ENCODE assay signal across 25 cellular contexts in genomic region chr1:38133304-38133703, GRCh38.
"Had no signal": no experiment of that assay in that cellular context is flagged by ENCODE, and none has a peak within 500 bp of the region (broad histone marks: within the 10 kb centered on the region; RNA-seq: fewer than 3 reads in every experiment).

No MANE protein-coding gene starts in this region.

- H3K36me3 ChIP-seq: ascending aorta had no signal

- H3K4me1 Mint-ChIP-seq: activated CD4-positive, alpha-beta T cell treated with anti-CD3 and anti-CD28 coated beads, Interleukin-2, amount 10 ng/mL, durations not matched to agents 7 days and 5 days; activated naive CD8-positive, alpha-beta T cell treated with anti-CD3 and anti-CD28 coated beads, Interleukin-2, amount 50 U/mL, for 24 hours had no signal

- H3K27me3 ChIP-seq: ascending aorta, body of pancreas had no signal

- H3K27ac ChIP-seq: ascending aorta, body of pancreas, SK-N-MC, VCaP had no signal

- H3K9me3 Mint-ChIP-seq: activated CD4-positive, alpha-beta memory T cell treated with anti-CD3 and anti-CD28 coated beads for 36 hours; activated CD4-positive, alpha-beta T cell treated with anti-CD3 and anti-CD28 coated beads, Interleukin-2, amount 10 ng/mL, durations not matched to agents 7 days and 5 days; activated naive CD4-positive, alpha-beta T cell treated with anti-CD3 and anti-CD28 coated beads, Interleukin-2, amount 50 U/mL, for 72 hours; activated naive CD8-positive, alpha-beta T cell treated with anti-CD3 and anti-CD28 coated beads, Interleukin-2, amount 50 U/mL, for 24 hours; activated T-cell treated with anti-CD3 and anti-CD28 coated beads, Interleukin-2, amount 50 U/mL, for 4 hours; T-cell had no signal

- H3K4me3 ChIP-seq: body of pancreas, SK-N-MC had no signal

- ATAC-seq: activated naive CD4-positive, alpha-beta T cell treated with anti-CD3 and anti-CD28 coated beads, Interleukin-2, amount 50 U/mL, for 72 hours; activated naive CD8-positive, alpha-beta T cell treated with anti-CD3 and anti-CD28 coated beads, Interleukin-2, amount 50 U/mL, for 24 hours; activated T-cell treated with anti-CD3 and anti-CD28 coated beads, Interleukin-2, amount 50 U/mL, for 4 hours; body of pancreas; T-cell had no signal

- DNase-seq: activated CD4-positive, alpha-beta memory T cell treated with anti-CD3 and anti-CD28 coated beads for 36 hours; activated CD4-positive, alpha-beta T cell treated with anti-CD3 and anti-CD28 coated beads, Interleukin-2, amount 10 ng/mL, durations not matched to agents 7 days and 5 days; activated CD4-positive, CD25-positive, alpha-beta regulatory T cell; activated CD8-positive, alpha-beta memory T cell treated with anti-CD3 and anti-CD28 coated beads for 24 hours; activated effector memory CD4-positive, alpha-beta T cell treated with anti-CD3 and anti-CD28 coated beads, Interleukin-2, amount 50 U/mL, for 16 hours; activated naive CD4-positive, alpha-beta T cell treated with Interleukin-2 at 50 U/mL for 16 hours; activated naive CD8-positive, alpha-beta T cell treated with anti-CD3 and anti-CD28 coated beads, Interleukin-2, amount 50 U/mL, for 24 hours; activated T-cell treated with anti-CD3 and anti-CD28 coated beads, Interleukin-2, amount 50 U/mL, for 4 hours; amniotic stem cell; body of pancreas; central memory CD4-positive, alpha-beta T cell; KG1; NCI-H1048; NCI-H1417 treated with DMSO at 0.1 percent for 48 hours; NCI-H1694 treated with DMSO at 0.1 percent for 48 hours; NCI-H2029 treated with DMSO at 0.1 percent for 48 hours; NCI-H524; SIG-M5; T-cell; T-helper 2 cell; T1000 had no signal

- H3K4me1 ChIP-seq: body of pancreas had no signal

- H3K4me3 Mint-ChIP-seq: activated CD4-positive, alpha-beta memory T cell treated with anti-CD3 and anti-CD28 coated beads for 36 hours; activated CD4-positive, alpha-beta T cell treated with anti-CD3 and anti-CD28 coated beads, Interleukin-2, amount 10 ng/mL, durations not matched to agents 7 days and 5 days; activated naive CD8-positive, alpha-beta T cell treated with anti-CD3 and anti-CD28 coated beads, Interleukin-2, amount 50 U/mL, for 24 hours; activated T-cell treated with anti-CD3 and anti-CD28 coated beads, Interleukin-2, amount 50 U/mL, for 4 hours; T-cell had no signal

- H3K27ac Mint-ChIP-seq: activated CD4-positive, alpha-beta memory T cell treated with anti-CD3 and anti-CD28 coated beads for 36 hours; activated CD4-positive, alpha-beta T cell treated with anti-CD3 and anti-CD28 coated beads, Interleukin-2, amount 10 ng/mL, durations not matched to agents 7 days and 5 days; activated naive CD4-positive, alpha-beta T cell treated with anti-CD3 and anti-CD28 coated beads, Interleukin-2, amount 50 U/mL, for 72 hours; activated naive CD8-positive, alpha-beta T cell treated with anti-CD3 and anti-CD28 coated beads, Interleukin-2, amount 50 U/mL, for 24 hours; T-cell had no signal

- H3K9me3 ChIP-seq: ascending aorta, body of pancreas had no signal

- H3K36me3 Mint-ChIP-seq: activated CD4-positive, alpha-beta memory T cell treated with anti-CD3 and anti-CD28 coated beads for 36 hours; activated naive CD4-positive, alpha-beta T cell treated with anti-CD3 and anti-CD28 coated beads, Interleukin-2, amount 50 U/mL, for 72 hours; T-cell had no signal
